8 cellular contexts compared by ENCODE assay signal in the genomic region with DNA sequence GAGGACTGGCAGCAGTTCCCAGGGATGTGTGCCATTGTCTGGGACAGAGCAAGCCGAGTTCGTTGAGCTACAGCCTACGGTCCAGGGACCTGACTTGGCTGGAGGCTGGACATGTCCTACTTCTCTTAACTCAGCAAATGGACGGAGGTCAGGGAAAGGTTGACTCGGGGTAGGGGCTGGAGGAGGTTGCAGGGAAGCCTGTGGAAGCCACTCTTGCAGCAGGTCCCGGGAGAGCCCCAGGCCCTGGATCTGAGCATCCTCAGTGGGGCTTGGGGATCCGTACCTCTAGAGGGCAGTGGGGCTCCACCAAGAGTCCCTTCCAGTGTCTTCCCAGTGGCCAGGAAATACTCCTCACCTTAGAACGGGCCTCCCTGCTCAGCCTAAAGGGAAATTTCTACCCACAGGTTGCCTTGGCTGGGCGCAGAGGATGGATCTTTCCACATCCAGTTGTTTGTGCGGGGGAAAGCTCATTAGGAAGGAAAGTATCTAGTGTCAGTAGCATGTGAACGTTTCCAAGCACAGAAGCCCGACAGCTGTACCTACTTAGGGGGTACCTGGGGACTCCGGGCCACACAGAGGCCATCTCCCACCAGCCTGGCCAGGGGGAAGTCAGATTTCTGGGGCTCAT.
DNase-seq lines count a peak whose midpoint lies in the region; ATAC-seq, FAIRE-seq and TF ChIP-seq lines count a peak whose summit lies in the region.

No MANE protein-coding gene starts in this region.

- peaks cover 10% of the 10 kb centered on the region for H3K4me1 Mint-ChIP-seq in WTC11

- no peaks in the 10 kb centered on the region for H3K9me3 ChIP-seq in mammary epithelial cell (replicated peaks; ENCODE audit: insufficient read depth, low read length)
- H3K9me3 ChIP-seq in kidney (ENCODE audit: control insufficient read depth in 1 of 2, low read length in 2 of 2) = no peaks in the 10 kb centered on the region

- no peaks in the 10 kb centered on the region for H3K27me3 Mint-ChIP-seq in WTC11 (ENCODE audit: low read depth)

- peak; percentile 99 for ATAC-seq in WTC11
- no peak for ATAC-seq in HG02938 (IDR thresholded peaks at IDR 0.05; ENCODE audit: unreplicated experiment)

- POLR2A ChIA-PET in WTC11 (lab: Charles Lee) = no interaction called here

- H3K9me3 Mint-ChIP-seq in WTC11 = no peaks in the 10 kb centered on the region

- 35% methylated on average over 10 of the region's 13 CpGs for WGBS in mammary epithelial cell (ENCODE audit: low coverage, missing lambda C conversion rate)

- H3K4me3 ChIP-seq in GM12875 (ENCODE audit: low read depth, low read length) (no peak overlapping the region), mammary epithelial cell (replicated peaks in 1 of 3; ENCODE audit: insufficient read depth in 1 of 3, low read depth in 2 of 3, low read length in 3 of 3) (no peak overlapping the region), kidney (ENCODE audit: low read length in 2 of 2) (no peak overlapping the region)

- H4K20me1 ChIP-seq in mammary epithelial cell (ENCODE audit: insufficient read depth, low read length) = no peaks in the 10 kb centered on the region

- 0 out of 2 replicates have a peak overlapping the region, but pooled peaks have one; percentile 36 for H3K27ac Mint-ChIP-seq in WTC11

- peak; percentile 34 for TF ChIP-seq CTCF in 22Rv1 (IDR thresholded peaks at IDR 0.05)
- peak; percentile 89 for TF ChIP-seq CTCF in GM12875 (IDR thresholded peaks at IDR 0.05; ENCODE audit: borderline replicate concordance, insufficient read depth, low read depth, low read length)
- peak; percentile 44 for TF ChIP-seq CTCF in WTC11 (IDR thresholded peaks at IDR 0.05)
- peak; percentile 82 to 94 for TF ChIP-seq CTCF in mammary epithelial cell (conservative IDR thresholded peaks at IDR 0.05 in 1 of 2, IDR thresholded peaks at IDR 0.05 in 1 of 2; ENCODE audit: extremely low read depth in 1 of 2, insufficient read depth in 1 of 2, low read depth in 1 of 2, low read length in 2 of 2)
- peak; percentile 60 for TF ChIP-seq CTCF in kidney (IDR thresholded peaks at IDR 0.05; ENCODE audit: borderline replicate concordance, extremely low read depth, insufficient read depth)

- no TSS peak for BruUV-seq in mammary epithelial cell (replicated peaks; lab: Mats Ljungman, UMichigan)

- H3K4me1 ChIP-seq in mammary epithelial cell (ENCODE audit: insufficient read depth, low read length) (peaks cover under 1% of the 10 kb centered on the region), kidney (ENCODE audit: control insufficient read depth in 1 of 2, insufficient read depth in 1 of 2, low read depth in 1 of 2, low read length in 2 of 2) (no peaks in the 10 kb centered on the region)

- in situ Hi-C loops in mammary epithelial cell (cut with MboI; ENCODE audit: low sequenced_read_pairs in 2 of 2) = loop anchor here (5.0 to 25.0 kb wide), 5 partner anchors 220 to 715 kb away; no protein-coding TSS in a partner anchor

- H2AFZ ChIP-seq in mammary epithelial cell (ENCODE audit: low read depth, low read length) = no peak overlapping the region

- no peak overlapping the region for H3K4me3 Mint-ChIP-seq in WTC11

- H3K4me2 ChIP-seq in mammary epithelial cell (ENCODE audit: insufficient read depth, low read depth, low read length) = no peak overlapping the region

- H3K36me3 Mint-ChIP-seq in WTC11 = no peaks in the 10 kb centered on the region

- CTCF ChIA-PET in WTC11 (lab: Charles Lee) = interaction anchor here (0.6 to 2.0 kb wide), 9 partner anchors 14 to 385 kb away, joined by 3 to 10 read pairs (median 5); no protein-coding TSS in a partner anchor
- CTCF ChIA-PET in mammary epithelial cell (lab: Charles Lee; ENCODE audit: low non-redundant PET) = interaction anchor here (0.5 kb wide), 2 partner anchors 244 to 252 kb away, joined by 3 to 4 read pairs; no protein-coding TSS in a partner anchor

- no peak for FAIRE-seq in kidney (lab: Jason Lieb, UNC)

- intact Hi-C loops in mammary epithelial cell (cut with micrococcal nuclease) = loop anchor here (1.0 to 5.0 kb wide), 5 partner anchors 223 to 711 kb away; no protein-coding TSS in a partner anchor
- intact Hi-C loops in kidney (cut with DNase I) = loop anchor here (10.0 kb wide), 1 partner anchor 223 kb away; no protein-coding TSS in a partner anchor

- no peak overlapping the region for H3K27ac ChIP-seq in 22Rv1
- H3K27ac ChIP-seq in mammary epithelial cell (ENCODE audit: insufficient read depth, low read depth, low read length) = no peak overlapping the region
- H3K27ac ChIP-seq in kidney (ENCODE audit: low read depth in 2 of 2, low read length in 2 of 2) = no peak overlapping the region

- no peaks in the 10 kb centered on the region for H3K79me2 ChIP-seq in mammary epithelial cell (ENCODE audit: insufficient read depth, low read length)

- peak; percentile 5 for DNase-seq in NCI-H1417 treated with DMSO at 0.1 percent for 48 hours (lab: John Stamatoyannopoulos, UW)
- peak; percentile 84 for DNase-seq in WTC11 (ENCODE audit: low spot score)
- DNase-seq in mammary epithelial cell = peak; percentile 62
- DNase-seq in kidney = no peak
- DNase-seq in stimulated activated CD4-positive, alpha-beta T cell treated with anti-CD3 and anti-CD28 coated beads, Interleukin-1b, Interleukin-23, amount 100 ng/mL, for 48 hours = peak; percentile 57

- H3K27me3 ChIP-seq in mammary epithelial cell (ENCODE audit: insufficient read depth, low read length) = no peaks in the 10 kb centered on the region

- dilution Hi-C loops in mammary epithelial cell (cut with HindIII; ENCODE audit: low sequenced_read_pairs) = no loop called here

- H3K9ac ChIP-seq in mammary epithelial cell (ENCODE audit: insufficient read depth, low read length) (no peak overlapping the region), kidney (ENCODE audit: low read length in 2 of 2) (no peak overlapping the region)

- H3K36me3 ChIP-seq in mammary epithelial cell (ENCODE audit: insufficient read depth, low read length) (no peaks in the 10 kb centered on the region), kidney (ENCODE audit: control insufficient read depth in 1 of 2, insufficient read depth in 2 of 2, low read length in 2 of 2) (no peaks in the 10 kb centered on the region)

TF ChIP-seq in WTC11, 78 proteins besides CTCF, POLR2A, EP300 and RAD21:
- TF ChIP-seq NR3C1 (CRISPR knock-in tag; conservative IDR thresholded peaks at IDR 0.05; ENCODE audit: low read depth) (no peak), GABPB1 (CRISPR knock-in tag; IDR thresholded peaks at IDR 0.05) (peak; percentile 40; the same call in 1 of the 2 replicates), NFATC4 (CRISPR knock-in tag; IDR thresholded peaks at IDR 0.05) (no peak)
- TF ChIP-seq, protein P1, sequence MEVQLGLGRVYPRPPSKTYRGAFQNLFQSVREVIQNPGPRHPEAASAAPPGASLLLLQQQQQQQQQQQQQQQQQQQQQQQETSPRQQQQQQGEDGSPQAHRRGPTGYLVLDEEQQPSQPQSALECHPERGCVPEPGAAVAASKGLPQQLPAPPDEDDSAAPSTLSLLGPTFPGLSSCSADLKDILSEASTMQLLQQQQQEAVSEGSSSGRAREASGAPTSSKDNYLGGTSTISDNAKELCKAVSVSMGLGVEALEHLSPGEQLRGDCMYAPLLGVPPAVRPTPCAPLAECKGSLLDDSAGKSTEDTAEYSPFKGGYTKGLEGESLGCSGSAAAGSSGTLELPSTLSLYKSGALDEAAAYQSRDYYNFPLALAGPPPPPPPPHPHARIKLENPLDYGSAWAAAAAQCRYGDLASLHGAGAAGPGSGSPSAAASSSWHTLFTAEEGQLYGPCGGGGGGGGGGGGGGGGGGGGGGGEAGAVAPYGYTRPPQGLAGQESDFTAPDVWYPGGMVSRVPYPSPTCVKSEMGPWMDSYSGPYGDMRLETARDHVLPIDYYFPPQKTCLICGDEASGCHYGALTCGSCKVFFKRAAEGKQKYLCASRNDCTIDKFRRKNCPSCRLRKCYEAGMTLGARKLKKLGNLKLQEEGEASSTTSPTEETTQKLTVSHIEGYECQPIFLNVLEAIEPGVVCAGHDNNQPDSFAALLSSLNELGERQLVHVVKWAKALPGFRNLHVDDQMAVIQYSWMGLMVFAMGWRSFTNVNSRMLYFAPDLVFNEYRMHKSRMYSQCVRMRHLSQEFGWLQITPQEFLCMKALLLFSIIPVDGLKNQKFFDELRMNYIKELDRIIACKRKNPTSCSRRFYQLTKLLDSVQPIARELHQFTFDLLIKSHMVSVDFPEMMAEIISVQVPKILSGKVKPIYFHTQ (CRISPR knock-in tag; IDR thresholded peaks at IDR 0.05) = no peak
- TF ChIP-seq, protein P2, sequence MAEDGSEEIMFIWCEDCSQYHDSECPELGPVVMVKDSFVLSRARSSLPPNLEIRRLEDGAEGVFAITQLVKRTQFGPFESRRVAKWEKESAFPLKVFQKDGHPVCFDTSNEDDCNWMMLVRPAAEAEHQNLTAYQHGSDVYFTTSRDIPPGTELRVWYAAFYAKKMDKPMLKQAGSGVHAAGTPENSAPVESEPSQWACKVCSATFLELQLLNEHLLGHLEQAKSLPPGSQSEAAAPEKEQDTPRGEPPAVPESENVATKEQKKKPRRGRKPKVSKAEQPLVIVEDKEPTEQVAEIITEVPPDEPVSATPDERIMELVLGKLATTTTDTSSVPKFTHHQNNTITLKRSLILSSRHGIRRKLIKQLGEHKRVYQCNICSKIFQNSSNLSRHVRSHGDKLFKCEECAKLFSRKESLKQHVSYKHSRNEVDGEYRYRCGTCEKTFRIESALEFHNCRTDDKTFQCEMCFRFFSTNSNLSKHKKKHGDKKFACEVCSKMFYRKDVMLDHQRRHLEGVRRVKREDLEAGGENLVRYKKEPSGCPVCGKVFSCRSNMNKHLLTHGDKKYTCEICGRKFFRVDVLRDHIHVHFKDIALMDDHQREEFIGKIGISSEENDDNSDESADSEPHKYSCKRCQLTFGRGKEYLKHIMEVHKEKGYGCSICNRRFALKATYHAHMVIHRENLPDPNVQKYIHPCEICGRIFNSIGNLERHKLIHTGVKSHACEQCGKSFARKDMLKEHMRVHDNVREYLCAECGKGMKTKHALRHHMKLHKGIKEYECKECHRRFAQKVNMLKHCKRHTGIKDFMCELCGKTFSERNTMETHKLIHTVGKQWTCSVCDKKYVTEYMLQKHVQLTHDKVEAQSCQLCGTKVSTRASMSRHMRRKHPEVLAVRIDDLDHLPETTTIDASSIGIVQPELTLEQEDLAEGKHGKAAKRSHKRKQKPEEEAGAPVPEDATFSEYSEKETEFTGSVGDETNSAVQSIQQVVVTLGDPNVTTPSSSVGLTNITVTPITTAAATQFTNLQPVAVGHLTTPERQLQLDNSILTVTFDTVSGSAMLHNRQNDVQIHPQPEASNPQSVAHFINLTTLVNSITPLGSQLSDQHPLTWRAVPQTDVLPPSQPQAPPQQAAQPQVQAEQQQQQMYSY (CRISPR knock-in tag; IDR thresholded peaks at IDR 0.05) = peak; percentile 94

Comparison
In these comparisons a context has a peak if more than half of its experiments do, and no peak if none do; other contexts are left out.
1. CTCF ChIP-seq: peak in every context shown above with its lines; median percentile 89 in GM12875; 88 in mammary epithelial cell; 60 in kidney; 44 in WTC11; 34 in 22Rv1.